1 cellular context compared by ENCODE assay signal in genomic region chr14:66918527-66918926, GRCh38.
TF ChIP-seq lines count a peak whose summit lies in the region.

No MANE protein-coding gene starts in this region.

TF ChIP-seq in HepG2, 621 proteins besides CTCF, POLR2A, EP300 and RAD21 (continued from another document):
- no peak for TF ChIP-seq AHDC1 (CRISPR knock-in tag; IDR thresholded peaks at IDR 0.05; ENCODE audit: borderline replicate concordance)
- peak; percentile 69 for TF ChIP-seq HNF4G (IDR thresholded peaks at IDR 0.05; ENCODE audit: borderline replicate concordance, low read depth, low read length)
- no peak for TF ChIP-seq HNF4G (CRISPR knock-in tag; IDR thresholded peaks at IDR 0.05; ENCODE audit: borderline replicate concordance, low read depth)
- no peak for TF ChIP-seq PTBP1 (IDR thresholded peaks at IDR 0.05; ENCODE audit: low read depth, low read length, poor library complexity, severe bottlenecking)
- 0 out of 2 replicates have a peak, but pooled peaks have one; percentile 15 for TF ChIP-seq ZMYM4 (CRISPR knock-in tag; IDR thresholded peaks at IDR 0.05)
- no peak for TF ChIP-seq ZNF850 (CRISPR knock-in tag; conservative IDR thresholded peaks at IDR 0.05)
- TF ChIP-seq HBP1 (CRISPR knock-in tag; IDR thresholded peaks at IDR 0.05; ENCODE audit: low read depth): no peak
- TF ChIP-seq ZEB1 (IDR thresholded peaks at IDR 0.05; ENCODE audit: insufficient replicate concordance, low read depth): no peak
- no peak for TF ChIP-seq ZXDC (CRISPR knock-in tag; IDR thresholded peaks at IDR 0.05)
- no peak for TF ChIP-seq ZNF333 (CRISPR knock-in tag; IDR thresholded peaks at IDR 0.05; ENCODE audit: borderline replicate concordance)
- no peak for TF ChIP-seq ZNF549 (CRISPR knock-in tag; IDR thresholded peaks at IDR 0.05)
- no peak for TF ChIP-seq CCAR2 (optimal IDR thresholded peaks at IDR 0.05; ENCODE audit: low read depth, low read length)
- no peak for TF ChIP-seq ZNF317 (CRISPR knock-in tag; IDR thresholded peaks at IDR 0.05)
- TF ChIP-seq SOX6 (IDR thresholded peaks at IDR 0.05): no peak
- peak; percentile 83 for TF ChIP-seq SOX6 (CRISPR knock-in tag; IDR thresholded peaks at IDR 0.05)
- no peak for TF ChIP-seq ASH2L (IDR thresholded peaks at IDR 0.05; ENCODE audit: insufficient read length, low read depth, low read length)
- no peak for TF ChIP-seq ATF4 (CRISPR knock-in tag; IDR thresholded peaks at IDR 0.05)
- no peak for TF ChIP-seq GRHL1 (CRISPR knock-in tag; conservative IDR thresholded peaks at IDR 0.05)
- TF ChIP-seq ZNF709 (CRISPR knock-in tag; IDR thresholded peaks at IDR 0.05): no peak
- TF ChIP-seq IRF1 (CRISPR knock-in tag; IDR thresholded peaks at IDR 0.05; ENCODE audit: low read depth): no peak
- TF ChIP-seq ZBTB7B (CRISPR knock-in tag; IDR thresholded peaks at IDR 0.05): no peak
- no peak for TF ChIP-seq ISX (CRISPR knock-in tag; conservative IDR thresholded peaks at IDR 0.05)
- no peak for TF ChIP-seq FOXC1 (CRISPR knock-in tag; IDR thresholded peaks at IDR 0.05; ENCODE audit: borderline replicate concordance)
- TF ChIP-seq HNF4A (CRISPR knock-in tag; IDR thresholded peaks at IDR 0.05): peak; percentile 89
- no peak for TF ChIP-seq PLSCR1 (CRISPR knock-in tag; IDR thresholded peaks at IDR 0.05; ENCODE audit: borderline replicate concordance)
- no peak for TF ChIP-seq ZNF598 (CRISPR knock-in tag; IDR thresholded peaks at IDR 0.05; ENCODE audit: borderline replicate concordance)
- no peak for TF ChIP-seq ZGPAT (CRISPR knock-in tag; IDR thresholded peaks at IDR 0.05)
- no peak for TF ChIP-seq HOXA7 (CRISPR knock-in tag; IDR thresholded peaks at IDR 0.05)
- no peak for TF ChIP-seq FOXP4 (CRISPR knock-in tag; IDR thresholded peaks at IDR 0.05)
- TF ChIP-seq BCL6 (CRISPR knock-in tag; IDR thresholded peaks at IDR 0.05): peak; percentile 88
- TF ChIP-seq FOSL1 (CRISPR knock-in tag; IDR thresholded peaks at IDR 0.05; ENCODE audit: borderline replicate concordance): no peak
- no peak for TF ChIP-seq SIX1 (CRISPR knock-in tag; IDR thresholded peaks at IDR 0.05; ENCODE audit: borderline replicate concordance)
- TF ChIP-seq POLR2G (IDR thresholded peaks at IDR 0.05; ENCODE audit: low read depth, low read length): no peak
- no peak for TF ChIP-seq ZNF713 (CRISPR knock-in tag; IDR thresholded peaks at IDR 0.05)
